1 cellular context compared by ENCODE assay signal in genomic region chr7:121344093-121344492, GRCh38.
TF ChIP-seq lines count a peak whose summit lies in the region.

No MANE protein-coding gene starts in this region.

TF ChIP-seq in K562, 482 proteins besides CTCF, POLR2A, EP300 and RAD21 (continued from another document):
- no peak for TF ChIP-seq ZBTB11 (CRISPR knock-in tag; IDR thresholded peaks at IDR 0.05)
- peak; percentile 55 for TF ChIP-seq CEBPB (tag; IDR thresholded peaks at IDR 0.05)
